Comparison of ENCODE assay signal across 1 cellular context in the genomic region with DNA sequence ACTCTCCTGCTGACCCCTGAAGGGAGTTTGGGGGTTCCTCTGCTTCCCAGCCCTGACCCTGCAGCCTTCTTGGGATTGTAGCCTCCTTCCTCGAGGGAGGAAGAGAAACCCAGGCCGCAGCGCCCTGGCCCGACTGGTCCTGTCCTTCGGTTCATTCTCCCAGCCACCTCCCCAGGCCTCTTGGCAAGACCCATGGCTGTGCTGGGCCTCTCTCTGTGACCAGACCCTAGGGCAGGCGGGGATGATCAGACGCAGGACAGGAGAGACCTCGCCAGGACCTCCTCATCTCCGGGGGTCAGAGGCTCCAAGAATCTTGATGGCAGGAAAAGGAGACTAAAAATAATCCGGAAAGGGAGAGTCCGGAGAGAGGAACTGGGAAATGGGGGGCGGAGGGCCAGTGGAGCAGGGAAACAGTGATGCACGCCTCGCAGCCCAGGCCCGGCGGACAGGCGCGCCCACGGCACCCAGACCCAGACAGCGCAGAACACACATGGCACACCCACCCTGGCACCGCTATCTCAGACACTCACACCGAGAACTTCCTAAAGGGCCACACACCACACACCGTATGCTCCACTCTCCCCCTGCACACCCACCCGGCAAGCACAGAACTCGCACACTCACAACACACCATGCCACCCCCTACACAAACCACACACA.
TF ChIP-seq lines count a peak whose summit lies in the region.

No MANE protein-coding gene starts in this region.

TF ChIP-seq in HEK293, 187 proteins besides CTCF, POLR2A, EP300 and RAD21:
- no peak for TF ChIP-seq ZNF19 (tag by site-specific recombination; IDR thresholded peaks at IDR 0.05; ENCODE audit: low read depth)
- TF ChIP-seq EGR2 (tag by site-specific recombination; IDR thresholded peaks at IDR 0.05; ENCODE audit: low read depth): peak; percentile 51; the same call in 1 of the 2 replicates
- 0 out of 2 replicates have a peak, but pooled peaks have one; percentile 24 for TF ChIP-seq ZFHX2 (tag by site-specific recombination; conservative IDR thresholded peaks at IDR 0.05)
- TF ChIP-seq ZNF600 (tag by site-specific recombination; IDR thresholded peaks at IDR 0.05): 0 out of 2 replicates have a peak, but pooled peaks have one; percentile 15
TF ChIP-seq in HEK293: peak in this region for 3.
